In the genomic region with DNA sequence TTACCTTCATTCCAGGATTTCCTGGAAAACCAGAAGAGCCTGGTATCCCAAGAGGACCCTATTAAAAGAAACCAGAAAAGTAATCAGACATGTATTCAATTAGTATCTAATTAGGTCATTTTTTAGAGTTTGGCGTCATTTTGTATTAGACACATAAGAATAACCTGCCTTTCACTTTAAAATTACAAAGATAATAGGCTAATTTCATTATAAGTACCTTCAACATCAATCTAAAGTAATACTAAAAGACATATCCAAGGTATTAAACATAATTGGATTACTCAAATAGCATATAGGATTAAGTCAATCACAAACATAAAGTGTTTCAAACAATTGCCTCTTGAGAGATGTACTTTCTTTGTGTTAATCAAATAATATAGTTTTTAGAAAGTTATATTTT, we compare ENCODE assay signal across 23 cellular contexts.
A peak's percentile ranks its signal among the peaks of the same experiment; 100 is the strongest.
DNase-seq lines count a peak whose midpoint lies in the region; ATAC-seq, FAIRE-seq and TF ChIP-seq lines count a peak whose summit lies in the region.
"Had no signal": no experiment of that assay in that cellular context is flagged by ENCODE, and none has a peak within 500 bp of the region (broad histone marks: within the 10 kb centered on the region; RNA-seq: fewer than 3 reads in every experiment).

No MANE protein-coding gene starts in this region.

- H3K9me3 ChIP-seq in T-helper 17 cell (ENCODE audit: control insufficient read depth, low read length, poor library complexity, severe bottlenecking), result no peaks in the 10 kb centered on the region
- no peaks in the 10 kb centered on the region for H3K9me3 ChIP-seq in MG63
- H3K9me3 ChIP-seq: A549; BLaER1 treated with 17β-estradiol and CSF1 and Interleukin-3, amounts not matched to agents 10 nM and 100 nM; Caco-2 had no signal

- no peaks in the 10 kb centered on the region for H3K27me3 Mint-ChIP-seq in T-helper 17 cell
- H3K27me3 Mint-ChIP-seq: B cell; CD4-positive, alpha-beta T cell had no signal

- TF ChIP-seq POLR2A in erythroblast (IDR thresholded peaks at IDR 0.05; ENCODE audit: low read length), result no peak

- H3K36me3 ChIP-seq in MG63, result peaks cover 92% of the 10 kb centered on the region
- H3K36me3 ChIP-seq: BLaER1 treated with 17β-estradiol and CSF1 and Interleukin-3, amounts not matched to agents 10 nM and 100 nM had no signal

- H3K36me3 Mint-ChIP-seq in T-helper 17 cell (ENCODE audit: low read depth), result no peaks in the 10 kb centered on the region
- H3K36me3 Mint-ChIP-seq: CD8-positive, alpha-beta T cell had no signal

- FAIRE-seq in A204.1 (lab: Jason Lieb, UNC), result peak; percentile 35
- FAIRE-seq in G401.6 (lab: Jason Lieb, UNC), result peak; percentile 28
- peak; percentile 23 for FAIRE-seq in frontal cortex (lab: Jason Lieb, UNC)
- FAIRE-seq: A549, D721Med, GM12878, GM12892, GM18507 had no signal

- ATAC-seq in T-helper 17 cell, result no peak
- ATAC-seq: A549; CD8-positive, alpha-beta T cell; GM12878 had no signal

- H3K4me3 ChIP-seq in MG63, result no peak overlapping the region
- H3K4me3 ChIP-seq: A549; BLaER1 treated with 17β-estradiol and CSF1 and Interleukin-3, amounts not matched to agents 10 nM and 100 nM; GM12878 had no signal

- H3K27ac Mint-ChIP-seq in T-helper 17 cell, result no peak overlapping the region
- H3K27ac Mint-ChIP-seq: B cell; CD4-positive, alpha-beta T cell; CD8-positive, alpha-beta T cell had no signal

- no peaks in the 10 kb centered on the region for H3K4me1 Mint-ChIP-seq in T-helper 17 cell

- no peak overlapping the region for H3K4me3 Mint-ChIP-seq in T-helper 17 cell
- H3K4me3 Mint-ChIP-seq: B cell; CD4-positive, alpha-beta T cell; CD8-positive, alpha-beta T cell had no signal

- DNase-seq in NCI-H82 treated with DMSO at 0.1 percent for 48 hours (lab: John Stamatoyannopoulos, UW; ENCODE audit: unreplicated experiment), result peak; percentile 72
- DNase-seq in frontal cortex (ENCODE audit: low spot score in 2 of 2), result no peak
- DNase-seq in T-helper 17 cell, result no peak
- DNase-seq in erythroblast (lab: John Stamatoyannopoulos, UW), result no peak
- no peak for DNase-seq in T-helper 1 cell
- DNase-seq in MG63, result no peak
- DNase-seq: 8988T; AML-193; Caco-2; Calu3; CD4-positive, alpha-beta T cell; CD8-positive, alpha-beta T cell; DMS79 treated with DMSO at 0.1 percent for 48 hours; GDM1 had no signal

- H3K27me3 ChIP-seq in MG63, result no peaks in the 10 kb centered on the region
- H3K27me3 ChIP-seq: BLaER1 treated with 17β-estradiol and CSF1 and Interleukin-3, amounts not matched to agents 10 nM and 100 nM had no signal
